21 cellular contexts compared by ENCODE assay signal in genomic region chr4:118703118-118703517, GRCh38.
"Had no signal": no experiment of that assay in that cellular context is flagged by ENCODE, and none has a peak within 500 bp of the region (broad histone marks: within the 10 kb centered on the region; RNA-seq: fewer than 3 reads in every experiment).

No MANE protein-coding gene starts in this region.

- ATAC-seq: effector memory CD8-positive, alpha-beta T cell; heart left ventricle; left lung; lower lobe of right lung; natural killer cell treated with Interleukin-12 subunit alpha and Interleukin-12 subunit beta and Interleukin-15 and Interleukin-18, amount 100 ng/mL, for 72 hours; right cardiac atrium; stimulated activated effector memory CD8-positive, alpha-beta T cell treated with anti-CD3 and anti-CD28 coated beads, Interleukin-12 subunit alpha, Interleukin-12 subunit beta, amount 100 ng/mL, for 72 hours; stimulated activated naive CD8-positive, alpha-beta T cell treated with anti-CD3 and anti-CD28 coated beads, Interleukin-15, Interleukin-2, amounts not matched to agents 100 U/mL and 50 U/mL, for 24 hours had no signal

- H3K36me3 ChIP-seq: ovary, uterus had no signal

- H3K4me2 ChIP-seq: neural progenitor cell had no signal

- H2AFZ ChIP-seq: neural progenitor cell had no signal

- H3K9me3 ChIP-seq: esophagus squamous epithelium, heart left ventricle, left lung, lower lobe of right lung, ovary, suprapubic skin, thyroid gland, upper lobe of left lung, uterus had no signal

- DNase-seq: effector memory CD8-positive, alpha-beta T cell; esophagus squamous epithelium; foreskin fibroblast; heart left ventricle; hippocampal formation; kidney glomerular epithelial cell; left lung; lower lobe of right lung; nucleus accumbens; ovary; right cardiac atrium; stimulated activated CD4-positive, alpha-beta T cell treated with anti-CD3 and anti-CD28 coated beads, Interleukin-4, amount 100 ng/mL, for 1 hour; stimulated activated CD8-positive, alpha-beta memory T cell treated with anti-CD3 and anti-CD28 coated beads, Interleukin-4, amount 100 ng/mL, for 48 hours; stimulated activated naive CD8-positive, alpha-beta T cell treated with anti-CD3 and anti-CD28 coated beads, Interleukin-15, Interleukin-2, amounts not matched to agents 100 U/mL and 50 U/mL, for 24 hours; thyroid gland; upper lobe of left lung; uterus had no signal

- H3K27ac ChIP-seq: esophagus squamous epithelium, heart left ventricle, left lung, lower lobe of right lung, neural progenitor cell, ovary, suprapubic skin, thyroid gland, upper lobe of left lung, uterus had no signal

- H3K4me3 ChIP-seq: esophagus squamous epithelium, heart left ventricle, left lung, lower lobe of right lung, neural progenitor cell, ovary, suprapubic skin, thyroid gland, upper lobe of left lung, uterus had no signal

- H3K9ac ChIP-seq: neural progenitor cell had no signal

- H3K4me1 ChIP-seq: esophagus squamous epithelium, heart left ventricle, left lung, lower lobe of right lung, neural progenitor cell, suprapubic skin, thyroid gland, upper lobe of left lung, uterus had no signal

- H3K27me3 ChIP-seq: esophagus squamous epithelium, heart left ventricle, left lung, neural progenitor cell, ovary, suprapubic skin, thyroid gland, upper lobe of left lung, uterus had no signal
